In genomic region chr4:71009796-71010588, GRCh38 we compare ENCODE assay signal across 8 cellular contexts. TPM values are rescaled to one million over a fixed set of nuclear protein-coding genes. Genes with fewer than 3 reads are reported as not detected.
DNase-seq lines count a peak whose midpoint lies in the region; ATAC-seq and TF ChIP-seq lines count a peak whose summit lies in the region.

No MANE protein-coding gene starts in this region.

- DNase-seq in BE2C (no peak), GM13976 (ENCODE audit: low spot score) (peak; percentile 57), OCI-M1 (lab: John Stamatoyannopoulos, UW) (peak; percentile 71), dorsolateral prefrontal cortex (no peak), myocyte (ENCODE audit: low read depth) (peak; percentile 58)
- DNase-seq in activated CD8-positive, alpha-beta memory T cell treated with anti-CD3 and anti-CD28 coated beads, Interleukin-2, amount 50 U/mL, for 4 hours = no peak

- in situ Hi-C loops in GM13976 (cut with MboI; ENCODE audit: low sequenced_read_pairs, unreplicated experiment) = loop anchor here (25.0 kb wide), 1 partner anchor 348 kb away; the partner anchor contains the start of gene JCHAIN

- H3K4me1 ChIP-seq in BE2C = peaks cover 5% of the 10 kb centered on the region

- no peaks in the 10 kb centered on the region for H3K9me3 ChIP-seq in BE2C

- intact Hi-C loops in dorsolateral prefrontal cortex (cut with DNase I) = loop anchor here in 1 of 2 donors (2.0 kb wide), 1 partner anchor 357 kb away; no protein-coding TSS in a partner anchor

- no peak overlapping the region for H3K27ac ChIP-seq in dorsolateral prefrontal cortex

- TF ChIP-seq CTCF in BE2C (IDR thresholded peaks at IDR 0.05; ENCODE audit: low read depth, low read length) (peak; percentile 70), GM13976 (IDR thresholded peaks at IDR 0.05; ENCODE audit: borderline replicate concordance, control extremely low read depth, extremely low read depth, insufficient read depth, missing control alignments) (peak; percentile 37), dorsolateral prefrontal cortex (IDR thresholded peaks at IDR 0.05 in 54 of 56, conservative IDR thresholded peaks at IDR 0.05 in 2 of 56; ENCODE audit: low read depth in 1 of 56, partially characterized antibody in 56 of 56) (peak; percentile 46 to 93 (median 72))

- ATAC-seq in HG03108 (IDR thresholded peaks at IDR 0.05; ENCODE audit: unreplicated experiment) (peak; percentile 46), GM19452 (IDR thresholded peaks at IDR 0.05; ENCODE audit: unreplicated experiment) (no peak)

- H3K27me3 ChIP-seq in BE2C = no peaks in the 10 kb centered on the region
- H3K27me3 ChIP-seq in dorsolateral prefrontal cortex = no peaks in the 10 kb centered on the region

- H3K4me3 ChIP-seq in BE2C (ENCODE audit: low read depth, low read length) (no peak overlapping the region), dorsolateral prefrontal cortex (no peak overlapping the region)

- H3K36me3 ChIP-seq in BE2C = no peaks in the 10 kb centered on the region

RNA-seq across cellular contexts. Expression of gene DCK, which starts 16.5 kb away (rescaled TPM):
- 8.7 TPM for polyA plus RNA-seq in BE2C (2012; ENCODE audit: insufficient read depth, insufficient read length, low read depth)
- total RNA-seq in dorsolateral prefrontal cortex (10 to 100 TPM; 12.5 to 37.5 (median 22.1) TPM), myocyte (19.0 and 27.2 TPM in 2 replicates)
- polyA plus RNA-seq in myocyte (2012) = 6.7 TPM

Comparison
In these comparisons a context has a peak if more than half of its experiments do, and no peak if none do; other contexts are left out.
1. DNase-seq: peak in GM13976 (single experiment), OCI-M1 (single experiment) and myocyte (single experiment); none in BE2C (single experiment), dorsolateral prefrontal cortex (0 of 10) and activated CD8-positive, alpha-beta memory T cell treated with anti-CD3 and anti-CD28 coated beads, Interleukin-2, amount 50 U/mL, for 4 hours (single experiment).
2. Peak in every context shown above with its lines, with median percentiles within 50 percentile points of each other: CTCF ChIP-seq.